1 cellular context compared by ENCODE assay signal in the genomic region with DNA sequence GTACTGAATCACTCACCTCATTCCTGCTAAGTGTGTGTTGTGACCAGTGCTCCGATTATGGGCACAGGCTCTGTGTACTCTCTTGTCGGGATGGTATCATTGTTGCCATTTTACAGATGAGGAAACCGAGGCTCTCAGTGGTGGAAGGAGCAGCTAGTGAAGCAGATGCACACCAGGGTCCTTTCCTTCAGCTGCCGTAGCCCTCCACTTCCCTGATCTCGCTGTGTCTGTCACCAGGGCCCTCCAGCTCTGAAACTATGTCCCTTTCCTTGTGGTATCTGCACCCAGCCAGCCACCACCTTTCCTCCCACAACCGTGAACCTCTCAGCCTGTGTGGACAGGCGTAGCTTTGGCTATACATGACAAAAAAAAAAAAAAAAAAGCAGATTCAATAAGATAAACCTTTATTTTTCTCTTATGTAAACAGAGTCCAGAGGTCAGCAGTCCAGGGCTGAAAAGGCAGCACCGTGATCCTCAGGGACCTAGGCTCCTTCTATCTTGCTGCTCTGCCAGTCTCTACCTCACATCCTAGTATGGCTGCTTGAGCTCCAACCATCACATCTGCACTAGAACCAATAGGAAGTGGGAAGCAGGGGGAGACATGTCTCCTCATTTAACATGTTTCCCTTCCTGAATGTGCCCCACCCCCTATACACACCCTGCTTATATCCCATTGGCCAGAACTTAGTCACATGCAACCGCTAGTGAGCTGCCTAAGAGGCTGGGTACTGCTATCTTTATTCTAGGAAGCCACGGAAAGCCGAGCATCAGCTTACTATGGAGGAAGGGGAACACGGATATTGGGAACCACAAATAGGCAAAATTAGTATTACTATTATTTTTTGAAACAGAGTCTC.
TF ChIP-seq lines count a peak whose summit lies in the region.

No MANE protein-coding gene starts in this region.

TF ChIP-seq in WTC11, 78 proteins besides CTCF, POLR2A, EP300 and RAD21 (continued from another document):
- TF ChIP-seq AR (CRISPR knock-in tag; IDR thresholded peaks at IDR 0.05) (no peak), AFF4 (CRISPR knock-in tag; IDR thresholded peaks at IDR 0.05; ENCODE audit: borderline replicate concordance) (no peak), MXD4 (CRISPR knock-in tag; IDR thresholded peaks at IDR 0.05; ENCODE audit: borderline replicate concordance) (no peak), GRHL2 (CRISPR knock-in tag; IDR thresholded peaks at IDR 0.05; ENCODE audit: insufficient replicate concordance, severe bottlenecking) (no peak), ZNF232 (CRISPR knock-in tag; IDR thresholded peaks at IDR 0.05) (no peak), JAZF1 (CRISPR knock-in tag; IDR thresholded peaks at IDR 0.05) (no peak), JUN (CRISPR knock-in tag; IDR thresholded peaks at IDR 0.05) (no peak), RELA (CRISPR knock-in tag; IDR thresholded peaks at IDR 0.05; ENCODE audit: borderline replicate concordance) (no peak)
